In the genomic region with DNA sequence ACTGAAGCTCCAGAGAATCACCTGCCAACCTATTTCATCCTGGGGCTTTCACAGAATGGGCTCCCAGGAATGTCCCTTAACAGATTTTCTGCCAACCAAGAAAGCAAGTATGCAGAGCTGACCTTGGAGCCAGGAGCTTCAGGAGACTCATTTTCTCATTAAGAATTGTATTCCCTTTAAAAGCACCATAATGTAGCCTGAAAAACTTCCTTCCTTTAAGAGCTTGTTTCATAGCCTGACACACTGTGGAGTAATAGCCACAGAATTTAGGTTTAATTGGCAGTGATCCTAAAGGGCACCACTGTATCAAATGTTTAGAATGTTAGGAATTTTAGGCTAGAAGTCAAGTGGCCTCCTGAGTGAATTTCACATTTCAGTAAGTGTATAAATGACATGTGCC, we compare ENCODE assay signal across 21 cellular contexts.
A peak's percentile ranks its signal among the peaks of the same experiment; 100 is the strongest.
DNase-seq lines count a peak whose midpoint lies in the region; ATAC-seq and TF ChIP-seq lines count a peak whose summit lies in the region.
"Had no signal": no experiment of that assay in that cellular context is flagged by ENCODE, and none has a peak within 500 bp of the region (broad histone marks: within the 10 kb centered on the region; RNA-seq: fewer than 3 reads in every experiment).

No MANE protein-coding gene starts in this region.

- CTCF ChIA-PET in mammary epithelial cell (lab: Charles Lee; ENCODE audit: low non-redundant PET) = no interaction called here

- H3K4me3 ChIP-seq in ACC112 (ENCODE audit: low read depth, low read length) (no peak overlapping the region), mammary epithelial cell (replicated peaks in 1 of 3; ENCODE audit: insufficient read depth in 1 of 3, low read depth in 2 of 3, low read length in 3 of 3) (no peak overlapping the region), neural progenitor cell (no peak overlapping the region), esophagus squamous epithelium (no peak overlapping the region)
- H3K4me3 ChIP-seq: right atrium auricular region, tibial artery had no signal

- peak overlapping the region; percentile 55 for H3K27ac ChIP-seq in ACC112 (ENCODE audit: low read depth, low read length)
- no peak overlapping the region for H3K27ac ChIP-seq in mammary epithelial cell (ENCODE audit: insufficient read depth, low read depth, low read length)
- no peak overlapping the region for H3K27ac ChIP-seq in neural progenitor cell
- no peak overlapping the region for H3K27ac ChIP-seq in esophagus squamous epithelium
- H3K27ac ChIP-seq: tibial artery had no signal

- H3K9me3 Mint-ChIP-seq in neural progenitor cell = no peaks in the 10 kb centered on the region
- H3K9me3 Mint-ChIP-seq: activated naive CD4-positive, alpha-beta T cell treated with anti-CD3 and anti-CD28 coated beads, Interleukin-2, amount 50 U/mL, for 24 hours; central memory CD8-positive, alpha-beta T cell had no signal

- no peak overlapping the region for H3K27ac Mint-ChIP-seq in neural progenitor cell
- H3K27ac Mint-ChIP-seq: activated CD4-positive, alpha-beta T cell treated with anti-CD3 and anti-CD28 coated beads for 36 hours; activated naive CD4-positive, alpha-beta T cell treated with anti-CD3 and anti-CD28 coated beads, Interleukin-2, amount 50 U/mL, for 24 hours; natural killer cell treated with Interleukin-12 subunit alpha and Interleukin-12 subunit beta and Interleukin-15 and Interleukin-18, amount 100 ng/mL, for 72 hours had no signal

- in situ Hi-C loops in mammary epithelial cell (cut with MboI; ENCODE audit: low sequenced_read_pairs in 2 of 2) = no loop called here

- H3K36me3 Mint-ChIP-seq in neural progenitor cell = no peaks in the 10 kb centered on the region
- H3K36me3 Mint-ChIP-seq: activated naive CD4-positive, alpha-beta T cell treated with anti-CD3 and anti-CD28 coated beads, Interleukin-2, amount 50 U/mL, for 24 hours; natural killer cell treated with Interleukin-12 subunit alpha and Interleukin-12 subunit beta and Interleukin-15 and Interleukin-18, amount 100 ng/mL, for 72 hours had no signal

- no peak for TF ChIP-seq CTCF in mammary epithelial cell (conservative IDR thresholded peaks at IDR 0.05 in 1 of 2, IDR thresholded peaks at IDR 0.05 in 1 of 2; ENCODE audit: extremely low read depth in 1 of 2, insufficient read depth in 1 of 2, low read depth in 1 of 2, low read length in 2 of 2)
- no peak for TF ChIP-seq CTCF in neural progenitor cell (IDR thresholded peaks at IDR 0.05)
- TF ChIP-seq CTCF in esophagus squamous epithelium (IDR thresholded peaks at IDR 0.05) = no peak

- H4K20me1 ChIP-seq in mammary epithelial cell (ENCODE audit: insufficient read depth, low read length) = no peaks in the 10 kb centered on the region
- H4K20me1 ChIP-seq in neural progenitor cell (ENCODE audit: low read depth) = no peaks in the 10 kb centered on the region

- no peak for TF ChIP-seq POLR2A in esophagus squamous epithelium (IDR thresholded peaks at IDR 0.05)

- no peaks in the 10 kb centered on the region for H3F3A ChIP-seq in neural progenitor cell (ENCODE audit: low read depth)

- H3K79me2 ChIP-seq in ACC112 (ENCODE audit: control insufficient read depth, insufficient read depth, low read length, unreplicated experiment) = no peaks in the 10 kb centered on the region
- H3K79me2 ChIP-seq in mammary epithelial cell (ENCODE audit: insufficient read depth, low read length) = no peaks in the 10 kb centered on the region
- H3K79me2 ChIP-seq in neural progenitor cell (ENCODE audit: low read depth) = no peaks in the 10 kb centered on the region

- H3K27me3 Mint-ChIP-seq in neural progenitor cell (ENCODE audit: insufficient read depth, low read depth) = no peaks in the 10 kb centered on the region
- H3K27me3 Mint-ChIP-seq: activated CD4-positive, alpha-beta T cell treated with anti-CD3 and anti-CD28 coated beads for 36 hours; central memory CD8-positive, alpha-beta T cell; natural killer cell treated with Interleukin-12 subunit alpha and Interleukin-12 subunit beta and Interleukin-15 and Interleukin-18, amount 100 ng/mL, for 72 hours had no signal

- H3K9ac ChIP-seq in mammary epithelial cell (ENCODE audit: insufficient read depth, low read length) = no peak overlapping the region
- H3K9ac ChIP-seq in neural progenitor cell = no peak overlapping the region

- intact Hi-C loops in mammary epithelial cell (cut with micrococcal nuclease) (no loop called here), esophagus squamous epithelium (cut with DNase I) (no loop called here)

- H2AFZ ChIP-seq in ACC112 (ENCODE audit: low read length, unreplicated experiment) = no peak overlapping the region
- no peak overlapping the region for H2AFZ ChIP-seq in mammary epithelial cell (ENCODE audit: low read depth, low read length)
- H2AFZ ChIP-seq in neural progenitor cell (replicated peaks) = no peak overlapping the region

- H3K36me3 ChIP-seq in ACC112 (ENCODE audit: insufficient read depth, low read length) = no peaks in the 10 kb centered on the region
- H3K36me3 ChIP-seq in mammary epithelial cell (ENCODE audit: insufficient read depth, low read length) = no peaks in the 10 kb centered on the region
- H3K36me3 ChIP-seq in neural progenitor cell = no peaks in the 10 kb centered on the region
- H3K36me3 ChIP-seq in esophagus squamous epithelium = no peaks in the 10 kb centered on the region
- H3K36me3 ChIP-seq: right atrium auricular region, tibial artery had no signal

- dilution Hi-C loops in mammary epithelial cell (cut with HindIII; ENCODE audit: low sequenced_read_pairs) = no loop called here

- no TSS peak for BruUV-seq in mammary epithelial cell (replicated peaks; lab: Mats Ljungman, UMichigan)

- H3K27me3 ChIP-seq in ACC112 (ENCODE audit: insufficient read depth, low read length) (no peaks in the 10 kb centered on the region), mammary epithelial cell (ENCODE audit: insufficient read depth, low read length) (no peaks in the 10 kb centered on the region), neural progenitor cell (no peaks in the 10 kb centered on the region), esophagus squamous epithelium (no peaks in the 10 kb centered on the region)
- H3K27me3 ChIP-seq: right atrium auricular region, tibial artery had no signal

- peaks cover 21% of the 10 kb centered on the region for H3K4me1 ChIP-seq in ACC112 (ENCODE audit: control insufficient read depth, insufficient read depth, low read length, unreplicated experiment)
- H3K4me1 ChIP-seq in mammary epithelial cell (ENCODE audit: insufficient read depth, low read length) = peaks cover 6% of the 10 kb centered on the region
- H3K4me1 ChIP-seq in neural progenitor cell = peaks cover 6% of the 10 kb centered on the region
- no peaks in the 10 kb centered on the region for H3K4me1 ChIP-seq in esophagus squamous epithelium

- H3K4me1 Mint-ChIP-seq in neural progenitor cell = no peaks in the 10 kb centered on the region
- H3K4me1 Mint-ChIP-seq: activated CD4-positive, alpha-beta T cell treated with anti-CD3 and anti-CD28 coated beads for 36 hours; activated naive CD4-positive, alpha-beta T cell treated with anti-CD3 and anti-CD28 coated beads, Interleukin-2, amount 50 U/mL, for 24 hours; central memory CD8-positive, alpha-beta T cell had no signal

- no peak for ATAC-seq in HG02938 (IDR thresholded peaks at IDR 0.05; ENCODE audit: unreplicated experiment)
- ATAC-seq: activated CD4-positive, alpha-beta T cell treated with anti-CD3 and anti-CD28 coated beads for 36 hours; natural killer cell treated with Interleukin-12 subunit alpha and Interleukin-12 subunit beta and Interleukin-15 and Interleukin-18, amount 100 ng/mL, for 72 hours had no signal

- peak; percentile 65 for DNase-seq in HT1080 (ENCODE audit: low read depth)
- DNase-seq in mammary epithelial cell = peak; percentile 20
- peak; percentile 40 for DNase-seq in iris pigment epithelial cell (ENCODE audit: low read depth)
- no peak for DNase-seq in neural progenitor cell (ENCODE audit: low spot score)
- no peak for DNase-seq in esophagus squamous epithelium (lab: John Stamatoyannopoulos, UW)
- DNase-seq in SHP77 (lab: John Stamatoyannopoulos, UW) = no peak
- DNase-seq: activated CD4-positive, alpha-beta T cell treated with anti-CD3 and anti-CD28 coated beads for 36 hours; activated T-cell treated with anti-CD3 and anti-CD28 coated beads for 4 hours; GF-D8; hippocampal formation; NCI-H2171; SIG-M5; stimulated activated CD4-positive, alpha-beta T cell treated with anti-CD3 and anti-CD28 coated beads, Interleukin-2, amount 100 ng/mL, for 48 hours; stimulated activated CD8-positive, alpha-beta memory T cell treated with anti-CD3 and anti-CD28 coated beads, Interleukin-4, amount 100 ng/mL, for 48 hours; tibial artery had no signal

- H3K4me2 ChIP-seq in mammary epithelial cell (ENCODE audit: insufficient read depth, low read depth, low read length) (no peak overlapping the region), neural progenitor cell (no peak overlapping the region)

- H3K9me3 ChIP-seq in mammary epithelial cell (replicated peaks; ENCODE audit: insufficient read depth, low read length) = no peaks in the 10 kb centered on the region
- no peaks in the 10 kb centered on the region for H3K9me3 ChIP-seq in neural progenitor cell (ENCODE audit: low read depth)
- no peaks in the 10 kb centered on the region for H3K9me3 ChIP-seq in esophagus squamous epithelium

- H3K4me3 Mint-ChIP-seq in neural progenitor cell = no peak overlapping the region
- H3K4me3 Mint-ChIP-seq: activated CD4-positive, alpha-beta T cell treated with anti-CD3 and anti-CD28 coated beads for 36 hours; activated naive CD4-positive, alpha-beta T cell treated with anti-CD3 and anti-CD28 coated beads, Interleukin-2, amount 50 U/mL, for 24 hours; central memory CD8-positive, alpha-beta T cell; natural killer cell treated with Interleukin-12 subunit alpha and Interleukin-12 subunit beta and Interleukin-15 and Interleukin-18, amount 100 ng/mL, for 72 hours had no signal

Comparison
In these comparisons a context has a peak if more than half of its experiments do, and no peak if none do; other contexts are left out.
1. DNase-seq: peak in HT1080 (single experiment), mammary epithelial cell (single experiment) and iris pigment epithelial cell (single experiment); none in neural progenitor cell (single experiment), esophagus squamous epithelium (single experiment) and SHP77 (0 of 2).